10 cellular contexts compared by ENCODE assay signal in the genomic region with DNA sequence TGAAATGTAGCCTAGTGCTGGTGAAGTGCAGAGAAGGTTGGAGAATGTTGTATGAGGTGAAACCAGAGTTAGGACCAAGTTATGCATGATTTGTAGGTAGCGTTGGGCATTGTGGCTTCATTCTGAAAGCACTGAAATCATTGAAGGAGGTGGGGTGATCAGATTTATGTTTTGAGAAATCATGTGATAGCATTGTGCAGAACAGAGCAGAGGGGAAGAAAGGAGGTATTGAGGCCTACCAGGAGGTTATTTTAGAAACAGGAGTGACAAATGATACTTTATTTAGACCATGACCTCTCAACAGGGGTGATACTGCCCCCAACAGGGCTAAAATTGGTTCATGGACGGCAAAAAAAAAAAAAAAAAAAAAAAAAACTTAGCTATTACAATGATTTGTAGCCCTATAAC. TPM values are rescaled to one million over a fixed set of nuclear protein-coding genes. Genes with fewer than 3 reads are reported as not detected.
A peak's percentile ranks its signal among the peaks of the same experiment; 100 is the strongest.
DNase-seq lines count a peak whose midpoint lies in the region; ATAC-seq and TF ChIP-seq lines count a peak whose summit lies in the region.
"Had no signal": no experiment of that assay in that cellular context is flagged by ENCODE, and none has a peak within 500 bp of the region (broad histone marks: within the 10 kb centered on the region; RNA-seq: fewer than 3 reads in every experiment).

No MANE protein-coding gene starts in this region.

- peak; percentile 51 for TF ChIP-seq CTCF in OCI-LY3 (IDR thresholded peaks at IDR 0.05; ENCODE audit: low read depth, low read length)

- peak overlapping the region; percentile 69 for H2AFZ ChIP-seq in OCI-LY3 (ENCODE audit: low read depth, low read length)

- peak; percentile 15 for DNase-seq in activated naive CD4-positive, alpha-beta T cell treated with anti-CD3 and anti-CD28 coated beads for 36 hours
- no peak for DNase-seq in activated naive CD4-positive, alpha-beta T cell treated with anti-CD3 and anti-CD28 coated beads, Interleukin-2, amount 50 U/mL, for 16 hours
- no peak for DNase-seq in stimulated activated naive B cell treated with anti-CD40 and anti-IgM and Interleukin-4, amounts not matched to agents 10 μg/mL and 1 μg/mL and 100 μg/mL, for 72 hours
- no peak for DNase-seq in NCI-H226
- DNase-seq in hippocampal formation (lab: John Stamatoyannopoulos, UW): no peak
- DNase-seq in T-helper 2 cell treated with Interferon-gamma antibody and Interleukin-4, amounts not matched to agents 5 μg/mL and 100 μg/mL, for 36 hours (ENCODE audit: low spot score): no peak
- DNase-seq: activated naive CD8-positive, alpha-beta T cell treated with anti-CD3 and anti-CD28 coated beads, Interleukin-2, amount 10 ng/mL, durations not matched to agents 7 days and 5 days; NCI-H524 had no signal

- H3K27ac Mint-ChIP-seq in activated naive CD4-positive, alpha-beta T cell treated with anti-CD3 and anti-CD28 coated beads for 36 hours: no peak overlapping the region
- no peak overlapping the region for H3K27ac Mint-ChIP-seq in stimulated activated naive B cell treated with anti-CD40 and anti-IgM and Interleukin-4, amounts not matched to agents 10 μg/mL and 1 μg/mL and 100 μg/mL, for 72 hours
- H3K27ac Mint-ChIP-seq in T-helper 2 cell treated with Interferon-gamma antibody and Interleukin-4, amounts not matched to agents 5 μg/mL and 100 μg/mL, for 36 hours: no peak overlapping the region
- H3K27ac Mint-ChIP-seq: activated naive CD8-positive, alpha-beta T cell treated with anti-CD3 and anti-CD28 coated beads, Interleukin-2, amount 10 ng/mL, durations not matched to agents 7 days and 5 days had no signal

- peaks cover 4% of the 10 kb centered on the region for H3K27me3 Mint-ChIP-seq in activated naive CD4-positive, alpha-beta T cell treated with anti-CD3 and anti-CD28 coated beads for 36 hours (ENCODE audit: low read depth)
- H3K27me3 Mint-ChIP-seq in stimulated activated naive B cell treated with anti-CD40 and anti-IgM and Interleukin-4, amounts not matched to agents 10 μg/mL and 1 μg/mL and 100 μg/mL, for 72 hours: no peaks in the 10 kb centered on the region
- peaks cover 4% of the 10 kb centered on the region for H3K27me3 Mint-ChIP-seq in T-helper 2 cell treated with Interferon-gamma antibody and Interleukin-4, amounts not matched to agents 5 μg/mL and 100 μg/mL, for 36 hours (ENCODE audit: low read depth)
- H3K27me3 Mint-ChIP-seq: activated naive CD8-positive, alpha-beta T cell treated with anti-CD3 and anti-CD28 coated beads, Interleukin-2, amount 10 ng/mL, durations not matched to agents 7 days and 5 days had no signal

- H3K9me3 ChIP-seq in OCI-LY3 (ENCODE audit: insufficient read depth, low read length): no peaks in the 10 kb centered on the region

- no peaks in the 10 kb centered on the region for H3K79me2 ChIP-seq in OCI-LY3 (ENCODE audit: low read length)

- CTCF ChIA-PET in activated naive CD4-positive, alpha-beta T cell treated with anti-CD3 and anti-CD28 coated beads for 36 hours (lab: Charles Lee): interaction anchor here (0.7 kb wide), 1 partner anchor 551 kb away, joined by 4 read pairs; no protein-coding TSS in a partner anchor

- no peaks in the 10 kb centered on the region for H4K20me1 ChIP-seq in OCI-LY3 (ENCODE audit: insufficient read depth, low read length)

- H3K4me3 ChIP-seq in OCI-LY3 (ENCODE audit: low read length): no peak overlapping the region

- H3K4me1 ChIP-seq in OCI-LY3 (ENCODE audit: low read length): peaks cover 13% of the 10 kb centered on the region

- H3K36me3 ChIP-seq in OCI-LY3 (replicated peaks; ENCODE audit: low read depth, low read length): no peaks in the 10 kb centered on the region

- H3K9me3 Mint-ChIP-seq in activated naive CD4-positive, alpha-beta T cell treated with anti-CD3 and anti-CD28 coated beads for 36 hours: peaks cover 4% of the 10 kb centered on the region
- H3K9me3 Mint-ChIP-seq in stimulated activated naive B cell treated with anti-CD40 and anti-IgM and Interleukin-4, amounts not matched to agents 10 μg/mL and 1 μg/mL and 100 μg/mL, for 72 hours: peaks cover 0 to 2% of the 10 kb centered on the region in 2 donors
- no peaks in the 10 kb centered on the region for H3K9me3 Mint-ChIP-seq in T-helper 2 cell treated with Interferon-gamma antibody and Interleukin-4, amounts not matched to agents 5 μg/mL and 100 μg/mL, for 36 hours
- H3K9me3 Mint-ChIP-seq: activated naive CD8-positive, alpha-beta T cell treated with anti-CD3 and anti-CD28 coated beads, Interleukin-2, amount 10 ng/mL, durations not matched to agents 7 days and 5 days had no signal

- no peaks in the 10 kb centered on the region for H3K27me3 ChIP-seq in OCI-LY3 (ENCODE audit: low read depth, low read length)

- H3K4me1 Mint-ChIP-seq in activated naive CD4-positive, alpha-beta T cell treated with anti-CD3 and anti-CD28 coated beads for 36 hours (ENCODE audit: low read depth): no peaks in the 10 kb centered on the region
- H3K4me1 Mint-ChIP-seq in stimulated activated naive B cell treated with anti-CD40 and anti-IgM and Interleukin-4, amounts not matched to agents 10 μg/mL and 1 μg/mL and 100 μg/mL, for 72 hours: peaks cover 11 to 14% of the 10 kb centered on the region in 2 donors
- no peaks in the 10 kb centered on the region for H3K4me1 Mint-ChIP-seq in T-helper 2 cell treated with Interferon-gamma antibody and Interleukin-4, amounts not matched to agents 5 μg/mL and 100 μg/mL, for 36 hours (ENCODE audit: low read depth)
- H3K4me1 Mint-ChIP-seq: activated naive CD8-positive, alpha-beta T cell treated with anti-CD3 and anti-CD28 coated beads, Interleukin-2, amount 10 ng/mL, durations not matched to agents 7 days and 5 days had no signal

- H3K4me3 Mint-ChIP-seq in activated naive CD4-positive, alpha-beta T cell treated with anti-CD3 and anti-CD28 coated beads for 36 hours: no peak overlapping the region
- no peak overlapping the region for H3K4me3 Mint-ChIP-seq in stimulated activated naive B cell treated with anti-CD40 and anti-IgM and Interleukin-4, amounts not matched to agents 10 μg/mL and 1 μg/mL and 100 μg/mL, for 72 hours
- no peak overlapping the region for H3K4me3 Mint-ChIP-seq in T-helper 2 cell treated with Interferon-gamma antibody and Interleukin-4, amounts not matched to agents 5 μg/mL and 100 μg/mL, for 36 hours
- H3K4me3 Mint-ChIP-seq: activated naive CD8-positive, alpha-beta T cell treated with anti-CD3 and anti-CD28 coated beads, Interleukin-2, amount 10 ng/mL, durations not matched to agents 7 days and 5 days had no signal

- H3K4me2 ChIP-seq in OCI-LY3 (ENCODE audit: low read length): no peak overlapping the region

- no peak overlapping the region for H3K9ac ChIP-seq in OCI-LY3 (ENCODE audit: low read length)

- intact Hi-C loops in activated naive CD4-positive, alpha-beta T cell treated with anti-CD3 and anti-CD28 coated beads for 36 hours (cut with micrococcal nuclease): no loop called here

- H3K36me3 Mint-ChIP-seq in activated naive CD4-positive, alpha-beta T cell treated with anti-CD3 and anti-CD28 coated beads for 36 hours (ENCODE audit: low read depth): peaks cover 2% of the 10 kb centered on the region
- peaks cover 2 to 3% of the 10 kb centered on the region in 2 donors for H3K36me3 Mint-ChIP-seq in stimulated activated naive B cell treated with anti-CD40 and anti-IgM and Interleukin-4, amounts not matched to agents 10 μg/mL and 1 μg/mL and 100 μg/mL, for 72 hours
- H3K36me3 Mint-ChIP-seq in T-helper 2 cell treated with Interferon-gamma antibody and Interleukin-4, amounts not matched to agents 5 μg/mL and 100 μg/mL, for 36 hours (ENCODE audit: low read depth): no peaks in the 10 kb centered on the region
- H3K36me3 Mint-ChIP-seq: activated naive CD8-positive, alpha-beta T cell treated with anti-CD3 and anti-CD28 coated beads, Interleukin-2, amount 10 ng/mL, durations not matched to agents 7 days and 5 days had no signal

- peak; percentile 82 for ATAC-seq in HG02642 (IDR thresholded peaks at IDR 0.05; ENCODE audit: poor library complexity, unreplicated experiment)
- ATAC-seq in stimulated activated naive B cell treated with anti-CD40 and anti-IgM and Interleukin-4, amounts not matched to agents 10 μg/mL and 1 μg/mL and 100 μg/mL, for 72 hours (replicated peaks): peak; percentile 63 to 84

- no peak overlapping the region for H3K27ac ChIP-seq in OCI-LY3 (ENCODE audit: low read length)

RNA-seq across cellular contexts. Expression of gene HMGN3, which starts 15.6 kb away (rescaled TPM):
- total RNA-seq in activated naive CD4-positive, alpha-beta T cell treated with anti-CD3 and anti-CD28 coated beads for 36 hours: 10 to 100 TPM; 35.3 to 35.8 TPM
